ENCODE assay signal across 11 cellular contexts in the genomic region with DNA sequence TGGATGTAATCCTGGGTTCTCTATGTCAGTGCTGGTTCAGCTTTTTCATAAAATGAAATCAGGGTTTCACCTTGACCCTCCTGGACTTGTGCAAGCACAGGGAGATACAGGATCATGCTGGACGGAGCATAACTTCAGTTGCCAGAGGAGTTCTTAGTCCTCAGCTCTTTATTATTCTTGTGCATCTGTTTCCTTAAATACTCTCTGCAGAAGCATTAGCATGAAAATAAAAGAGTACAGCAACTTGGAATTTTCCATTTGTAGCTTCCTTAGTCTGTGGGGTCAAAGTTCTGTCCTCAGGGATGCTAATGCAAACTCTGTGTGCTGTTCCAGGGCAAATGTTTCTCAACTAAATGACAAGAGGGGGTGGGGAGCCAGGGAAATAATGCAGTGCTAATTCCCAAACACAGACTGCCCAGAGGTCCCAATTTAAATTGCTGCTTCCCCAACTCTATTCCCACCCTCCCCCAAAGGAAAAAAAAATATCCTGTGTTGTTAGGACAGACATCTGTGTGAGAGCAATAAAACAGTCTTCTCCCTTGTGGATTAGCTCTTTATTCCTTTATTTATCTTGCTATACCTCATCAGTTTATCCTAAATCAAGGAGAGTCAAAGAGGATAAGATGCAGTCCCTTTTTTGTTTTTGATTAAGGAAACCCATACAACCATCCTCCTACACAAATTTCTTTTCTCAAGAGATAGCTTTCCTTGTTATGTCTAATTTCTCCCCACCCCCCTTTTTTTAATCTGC.
DNase-seq lines count a peak whose midpoint lies in the region; ATAC-seq and TF ChIP-seq lines count a peak whose summit lies in the region.
"Had no signal": no experiment of that assay in that cellular context is flagged by ENCODE, and none has a peak within 500 bp of the region (broad histone marks: within the 10 kb centered on the region; RNA-seq: fewer than 3 reads in every experiment).

No MANE protein-coding gene starts in this region.

- H3K36me3 ChIP-seq in SK-N-MC (ENCODE audit: insufficient read depth, low read length) = no peaks in the 10 kb centered on the region
- no peaks in the 10 kb centered on the region for H3K36me3 ChIP-seq in mucosa of descending colon (ENCODE audit: low read depth)
- no peaks in the 10 kb centered on the region for H3K36me3 ChIP-seq in transverse colon

- TF ChIP-seq EP300 in transverse colon (IDR thresholded peaks at IDR 0.05; ENCODE audit: low read depth) = no peak

- intact Hi-C loops in mucosa of descending colon (cut with DNase I, micrococcal nuclease) (no loop called here), transverse colon (cut with DNase I; ENCODE audit: low total_unique reads) (loop anchor here (10.0 kb wide), 1 partner anchor 82 kb away; no protein-coding TSS in a partner anchor)

- peak; percentile 85 for ATAC-seq in mucosa of descending colon
- ATAC-seq: CD8-positive, alpha-beta T cell had no signal

- no peak for DNase-seq in SK-N-MC (ENCODE audit: low read depth, low spot score)
- peak; percentile 84 for DNase-seq in fibroblast of gingiva (ENCODE audit: low read depth)
- peak in 1 of 3 donors; percentile 47 for DNase-seq in mucosa of descending colon
- DNase-seq in transverse colon = peak; percentile 21
- DNase-seq in stimulated activated CD4-positive, alpha-beta T cell treated with anti-CD3 and anti-CD28 coated beads, Interleukin-4, amount 100 ng/mL, for 4 hours = no peak
- DNase-seq in KBM-7 = no peak
- DNase-seq in amygdala (lab: John Stamatoyannopoulos, UW) = no peak
- DNase-seq: activated CD4-positive, CD25-positive, alpha-beta regulatory T cell; CD8-positive, alpha-beta T cell; effector CD8-positive, alpha-beta T cell; NCI-H2107 had no signal

- 0 to 27% methylated on average over 1 of the region's 1 CpG for WGBS in transverse colon (ENCODE audit: low coverage in 1 of 2), 2 donors

- H3K9me3 ChIP-seq in SK-N-MC (ENCODE audit: low read depth, low read length) = no peaks in the 10 kb centered on the region
- no peaks in the 10 kb centered on the region for H3K9me3 ChIP-seq in mucosa of descending colon
- no peaks in the 10 kb centered on the region for H3K9me3 ChIP-seq in transverse colon

- no peaks in the 10 kb centered on the region for H3K27me3 ChIP-seq in transverse colon

- in situ Hi-C loops in transverse colon (cut with MboI; ENCODE audit: low pct_ligation_motif_present in 1 of 4, low pct_unique_long_range_greater_than_20kb in 1 of 4, low sequenced_read_pairs in 3 of 4) = no loop called here
- in situ Hi-C loops in KBM-7 (cut with MboI; ENCODE audit: low pct_unique_long_range_greater_than_20kb, low sequenced_read_pairs) = no loop called here

- no peak for TF ChIP-seq CTCF in mucosa of descending colon (IDR thresholded peaks at IDR 0.05)
- TF ChIP-seq CTCF in transverse colon (IDR thresholded peaks at IDR 0.05) = no peak

- H3K4me1 ChIP-seq in mucosa of descending colon (ENCODE audit: low read depth) (peaks cover 14% of the 10 kb centered on the region), transverse colon (peaks cover 5 to 34% (median 27%) of the 10 kb centered on the region in 4 donors)

- H3K4me3 ChIP-seq in SK-N-MC (0 out of 2 replicates have a peak overlapping the region, but pooled peaks have one; percentile 3), mucosa of descending colon (no peak overlapping the region), transverse colon (no peak overlapping the region)

- no peak overlapping the region for H3K9ac ChIP-seq in SK-N-MC (ENCODE audit: insufficient read length)

- H3K27ac ChIP-seq in SK-N-MC (no peak overlapping the region), transverse colon (peak overlapping the region; percentile 60 to 79 (median 68))

- TF ChIP-seq POLR2A in transverse colon (IDR thresholded peaks at IDR 0.05) = no peak

Comparison
In these comparisons a context has a peak if more than half of its experiments do, and no peak if none do; other contexts are left out.
1. DNase-seq: peak in fibroblast of gingiva (single experiment) and transverse colon (single experiment); none in SK-N-MC (single experiment), stimulated activated CD4-positive, alpha-beta T cell treated with anti-CD3 and anti-CD28 coated beads, Interleukin-4, amount 100 ng/mL, for 4 hours (0 of 2), KBM-7 (single experiment) and amygdala (0 of 56).